ENCODE assay signal across 23 cellular contexts in genomic region chr2:202716953-202717597, GRCh38.
DNase-seq lines count a peak whose midpoint lies in the region; ATAC-seq and TF ChIP-seq lines count a peak whose summit lies in the region.
"Had no signal": no experiment of that assay in that cellular context is flagged by ENCODE, and none has a peak within 500 bp of the region (broad histone marks: within the 10 kb centered on the region; RNA-seq: fewer than 3 reads in every experiment).

No MANE protein-coding gene starts in this region.

- CTCF ChIA-PET in activated CD8-positive, alpha-beta T cell treated with anti-CD3 and anti-CD28 coated beads for 36 hours (lab: Charles Lee) = interaction anchor here (1.2 to 5.3 kb wide), 3 partner anchors 23 to 128 kb away, joined by 3 to 17 read pairs (median 3); no protein-coding TSS in a partner anchor
- CTCF ChIA-PET in activated CD8-positive, alpha-beta T cell treated with anti-CD3 and anti-CD28 coated beads, Interleukin-2, amount 10 ng/mL, durations not matched to agents 7 days and 5 days (lab: Charles Lee) = interaction anchor here (1.2 to 1.8 kb wide), 2 partner anchors 9 to 154 kb away, joined by 3 to 5 read pairs; no protein-coding TSS in a partner anchor

- peak overlapping the region; percentile 31 for H2AK5ac ChIP-seq in mesenchymal stem cell (ENCODE audit: low read length, severe bottlenecking)

- H3K36me3 Mint-ChIP-seq in activated CD8-positive, alpha-beta T cell treated with anti-CD3 and anti-CD28 coated beads for 36 hours (ENCODE audit: low read depth) = peaks cover 34% of the 10 kb centered on the region
- peaks cover 30% of the 10 kb centered on the region for H3K36me3 Mint-ChIP-seq in activated CD8-positive, alpha-beta T cell treated with anti-CD3 and anti-CD28 coated beads, Interleukin-2, amount 10 ng/mL, durations not matched to agents 7 days and 5 days (ENCODE audit: low read depth)

- no peak for ATAC-seq in activated CD8-positive, alpha-beta T cell treated with anti-CD3 and anti-CD28 coated beads for 36 hours
- ATAC-seq in activated CD8-positive, alpha-beta T cell treated with anti-CD3 and anti-CD28 coated beads, Interleukin-2, amount 10 ng/mL, durations not matched to agents 7 days and 5 days = no peak
- ATAC-seq in stimulated activated naive CD8-positive, alpha-beta T cell treated with anti-CD3 and anti-CD28 coated beads, Interleukin-15, amount 100 ng/mL, for 72 hours = peak; percentile 23
- ATAC-seq in stimulated activated naive CD8-positive, alpha-beta T cell treated with anti-CD3 and anti-CD28 coated beads, Interleukin-15, Interleukin-2, amounts not matched to agents 100 U/mL and 50 U/mL, for 24 hours = no peak
- ATAC-seq in HG03520 (IDR thresholded peaks at IDR 0.05; ENCODE audit: unreplicated experiment) = no peak

- no peaks in the 10 kb centered on the region for H3K36me3 ChIP-seq in mesenchymal stem cell (ENCODE audit: control insufficient read depth in 1 of 2, insufficient read depth in 2 of 2, low read depth in 1 of 2, low read length in 2 of 2)
- H3K36me3 ChIP-seq: HAP-1 had no signal

- WGBS in mesenchymal stem cell = 92% methylated on average over 1 of the region's 2 CpGs

- no peak overlapping the region for H4K8ac ChIP-seq in mesenchymal stem cell (ENCODE audit: low read length)

- no peak overlapping the region for H2AFZ ChIP-seq in mesenchymal stem cell (ENCODE audit: low read depth, low read length)
- H2AFZ ChIP-seq: GM23338, PC-9 had no signal

- H3K4me1 ChIP-seq in mesenchymal stem cell (ENCODE audit: control insufficient read depth, insufficient read depth, low read depth, low read length) = peaks cover 6% of the 10 kb centered on the region
- H3K4me1 ChIP-seq: HAP-1 had no signal

- H3K4me2 ChIP-seq in mesenchymal stem cell (ENCODE audit: low read length, poor library complexity, severe bottlenecking) = no peak overlapping the region
- H3K4me2 ChIP-seq: GM23338, PC-9 had no signal

- H2BK15ac ChIP-seq in mesenchymal stem cell (ENCODE audit: low read depth, poor library complexity, severe bottlenecking) = no peak overlapping the region

- no peak overlapping the region for H2BK120ac ChIP-seq in mesenchymal stem cell (ENCODE audit: low read depth, low read length)

- peaks cover 13% of the 10 kb centered on the region for H3K79me1 ChIP-seq in mesenchymal stem cell (replicated peaks; ENCODE audit: low read length, poor library complexity, severe bottlenecking)

- peaks cover 24% of the 10 kb centered on the region for H3K9me3 Mint-ChIP-seq in activated CD8-positive, alpha-beta T cell treated with anti-CD3 and anti-CD28 coated beads for 36 hours
- H3K9me3 Mint-ChIP-seq in activated CD8-positive, alpha-beta T cell treated with anti-CD3 and anti-CD28 coated beads, Interleukin-2, amount 10 ng/mL, durations not matched to agents 7 days and 5 days (ENCODE audit: insufficient read depth) = peaks cover 26% of the 10 kb centered on the region
- H3K9me3 Mint-ChIP-seq in stimulated activated naive CD8-positive, alpha-beta T cell treated with anti-CD3 and anti-CD28 coated beads, Interleukin-15, amount 100 ng/mL, for 72 hours = peaks cover 27 to 32% of the 10 kb centered on the region in 2 donors

- no peak for TF ChIP-seq CTCF in activated CD8-positive, alpha-beta T cell treated with anti-CD3 and anti-CD28 coated beads for 36 hours (IDR thresholded peaks at IDR 0.05)
- TF ChIP-seq CTCF in coronary artery (IDR thresholded peaks at IDR 0.05) = no peak

- no peak overlapping the region for H2BK12ac ChIP-seq in mesenchymal stem cell (ENCODE audit: low read length in 2 of 2)

- no peak overlapping the region for H2BK5ac ChIP-seq in mesenchymal stem cell (ENCODE audit: low read depth, low read length, poor library complexity, severe bottlenecking)

- POLR2A ChIA-PET in activated CD8-positive, alpha-beta T cell treated with anti-CD3 and anti-CD28 coated beads for 36 hours (lab: Charles Lee) = interaction anchor here (0.9 to 1.7 kb wide), 3 partner anchors 17 to 81 kb away, joined by 3 to 4 read pairs (median 4); no protein-coding TSS in a partner anchor
- POLR2A ChIA-PET in activated CD8-positive, alpha-beta T cell treated with anti-CD3 and anti-CD28 coated beads, Interleukin-2, amount 10 ng/mL, durations not matched to agents 7 days and 5 days (lab: Charles Lee) = interaction anchor here (1.1 kb wide), 1 partner anchor 82 kb away, joined by 3 read pairs; the partner anchor contains the start of gene FAM117B

- no peak overlapping the region for H3K18ac ChIP-seq in mesenchymal stem cell (ENCODE audit: low read depth in 1 of 2, low read length in 2 of 2)

- H3K23ac ChIP-seq in mesenchymal stem cell (ENCODE audit: low read length in 2 of 2) = no peak overlapping the region

- peaks cover 41% of the 10 kb centered on the region for H3K4me1 Mint-ChIP-seq in activated CD8-positive, alpha-beta T cell treated with anti-CD3 and anti-CD28 coated beads for 36 hours (ENCODE audit: low read depth)
- H3K4me1 Mint-ChIP-seq in activated CD8-positive, alpha-beta T cell treated with anti-CD3 and anti-CD28 coated beads, Interleukin-2, amount 10 ng/mL, durations not matched to agents 7 days and 5 days (ENCODE audit: low read depth) = peaks cover 19% of the 10 kb centered on the region
- peaks cover 65% of the 10 kb centered on the region for H3K4me1 Mint-ChIP-seq in stimulated activated naive CD8-positive, alpha-beta T cell treated with anti-CD3 and anti-CD28 coated beads, Interleukin-15, amount 100 ng/mL, for 72 hours

- H3K27ac Mint-ChIP-seq in activated CD8-positive, alpha-beta T cell treated with anti-CD3 and anti-CD28 coated beads for 36 hours = peak overlapping the region; percentile 67
- H3K27ac Mint-ChIP-seq in activated CD8-positive, alpha-beta T cell treated with anti-CD3 and anti-CD28 coated beads, Interleukin-2, amount 10 ng/mL, durations not matched to agents 7 days and 5 days = no peak overlapping the region
- peak overlapping the region; percentile 35 to 91 for H3K27ac Mint-ChIP-seq in stimulated activated naive CD8-positive, alpha-beta T cell treated with anti-CD3 and anti-CD28 coated beads, Interleukin-15, amount 100 ng/mL, for 72 hours
- H3K27ac Mint-ChIP-seq: GM23338 had no signal

- H3K4me3 ChIP-seq in mesenchymal stem cell (ENCODE audit: insufficient read depth in 1 of 2, low read depth in 1 of 2, low read length in 2 of 2) = no peak overlapping the region
- H3K4me3 ChIP-seq in coronary artery = no peak overlapping the region
- H3K4me3 ChIP-seq: GM23338, HAP-1, PC-9 had no signal

- peak overlapping the region; percentile 69 for H4K91ac ChIP-seq in mesenchymal stem cell (ENCODE audit: low read length)

- H3K27me3 Mint-ChIP-seq in activated CD8-positive, alpha-beta T cell treated with anti-CD3 and anti-CD28 coated beads for 36 hours = no peaks in the 10 kb centered on the region
- H3K27me3 Mint-ChIP-seq in activated CD8-positive, alpha-beta T cell treated with anti-CD3 and anti-CD28 coated beads, Interleukin-2, amount 10 ng/mL, durations not matched to agents 7 days and 5 days (ENCODE audit: low read depth) = no peaks in the 10 kb centered on the region
- no peaks in the 10 kb centered on the region for H3K27me3 Mint-ChIP-seq in stimulated activated naive CD8-positive, alpha-beta T cell treated with anti-CD3 and anti-CD28 coated beads, Interleukin-15, amount 100 ng/mL, for 72 hours
- H3K27me3 Mint-ChIP-seq: CD8-positive, alpha-beta memory T cell; IgD-negative memory B cell had no signal

- no peak overlapping the region for H3K9ac ChIP-seq in mesenchymal stem cell (ENCODE audit: low read length)

- H3K27ac ChIP-seq in mesenchymal stem cell (ENCODE audit: low read length, poor library complexity, severe bottlenecking) (no peak overlapping the region), coronary artery (no peak overlapping the region)
- H3K27ac ChIP-seq: 22Rv1, PC-9 had no signal

- H3K14ac ChIP-seq in mesenchymal stem cell (ENCODE audit: low read length in 2 of 2) = no peak overlapping the region

- peaks cover 18% of the 10 kb centered on the region for H3K9me3 ChIP-seq in mesenchymal stem cell (ENCODE audit: control insufficient read depth, low read length)

- DNase-seq in activated CD8-positive, alpha-beta T cell treated with anti-CD3 and anti-CD28 coated beads for 36 hours = no peak
- DNase-seq in activated CD8-positive, alpha-beta T cell treated with anti-CD3 and anti-CD28 coated beads, Interleukin-2, amount 10 ng/mL, durations not matched to agents 7 days and 5 days = no peak
- no peak for DNase-seq in stimulated activated naive CD8-positive, alpha-beta T cell treated with anti-CD3 and anti-CD28 coated beads, Interleukin-15, amount 100 ng/mL, for 72 hours
- no peak for DNase-seq in stimulated activated naive CD8-positive, alpha-beta T cell treated with anti-CD3 and anti-CD28 coated beads, Interleukin-15, Interleukin-2, amounts not matched to agents 100 U/mL and 50 U/mL, for 24 hours
- DNase-seq in mesenchymal stem cell (no peak), coronary artery (ENCODE audit: low spot score) (no peak), medulla oblongata (ENCODE audit: extremely low spot score) (no peak)
- DNase-seq: C1 segment of cervical spinal cord; CD8-positive, alpha-beta memory T cell; GDM1; MV-4-11; NCI-H1105 treated with DMSO at 0.1 percent for 48 hours; NCI-H2029 treated with DMSO at 0.1 percent for 48 hours; NCI-H510A treated with DMSO at 0.1 percent for 48 hours; NCI-H748 treated with DMSO at 0.1 percent for 48 hours; PC-9; RPMI8226; SHP77 had no signal

- no peaks in the 10 kb centered on the region for H3K27me3 ChIP-seq in mesenchymal stem cell (ENCODE audit: control insufficient read depth in 1 of 2, insufficient read depth in 1 of 2, low read length in 2 of 2)

- H3K4me3 Mint-ChIP-seq in activated CD8-positive, alpha-beta T cell treated with anti-CD3 and anti-CD28 coated beads for 36 hours = no peak overlapping the region
- H3K4me3 Mint-ChIP-seq in activated CD8-positive, alpha-beta T cell treated with anti-CD3 and anti-CD28 coated beads, Interleukin-2, amount 10 ng/mL, durations not matched to agents 7 days and 5 days = no peak overlapping the region
- H3K4me3 Mint-ChIP-seq in stimulated activated naive CD8-positive, alpha-beta T cell treated with anti-CD3 and anti-CD28 coated beads, Interleukin-15, amount 100 ng/mL, for 72 hours = no peak overlapping the region
- H3K4me3 Mint-ChIP-seq: GM23338 had no signal

- H3K4ac ChIP-seq in mesenchymal stem cell (ENCODE audit: low read depth in 1 of 2, low read length in 2 of 2) = no peak overlapping the region

- intact Hi-C loops in activated CD8-positive, alpha-beta T cell treated with anti-CD3 and anti-CD28 coated beads for 36 hours (cut with micrococcal nuclease) = no loop called here
